In the genomic region with DNA sequence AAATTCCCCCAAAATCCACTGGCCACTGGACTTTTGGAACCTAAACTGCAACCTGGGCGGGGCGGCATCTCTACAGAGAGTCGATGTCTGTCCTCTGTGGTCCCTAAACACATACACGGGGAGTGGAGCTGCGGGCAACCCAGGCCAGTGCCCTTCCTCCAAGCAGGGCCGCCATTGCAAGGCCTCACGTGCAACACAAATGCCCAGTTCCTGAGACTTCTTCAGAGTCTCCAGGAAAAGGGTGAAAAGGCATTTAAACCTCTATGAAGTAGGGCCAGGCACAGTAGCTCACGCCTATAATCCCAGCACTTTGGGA, we compare ENCODE assay signal across 19 cellular contexts. TPM values are rescaled to one million over a fixed set of nuclear protein-coding genes. Genes with fewer than 3 reads are reported as not detected.
"Had no signal": no experiment of that assay in that cellular context is flagged by ENCODE, and none has a peak within 500 bp of the region (broad histone marks: within the 10 kb centered on the region; RNA-seq: fewer than 3 reads in every experiment).

No MANE protein-coding gene starts in this region.

- ATAC-seq: activated naive CD4-positive, alpha-beta T cell treated with anti-CD3 and anti-CD28 coated beads, Interleukin-2, amount 50 U/mL, for 72 hours; activated T-cell treated with anti-CD3 and anti-CD28 coated beads, Interleukin-2, amount 50 U/mL, for 4 hours; left colon; stimulated activated naive CD8-positive, alpha-beta T cell treated with anti-CD3 and anti-CD28 coated beads, Interleukin-15, Interleukin-2, amounts not matched to agents 100 U/mL and 50 U/mL, for 24 hours had no signal

- DNase-seq: activated B cell treated with CpG ODN at 0.5 μM for 24 hours; activated CD4-positive, alpha-beta T cell treated with anti-CD3 and anti-CD28 coated beads for 4 hours; activated CD8-positive, alpha-beta memory T cell treated with anti-CD3 and anti-CD28 coated beads, Interleukin-2, amount 50 U/mL, for 4 hours; activated gamma-delta T cell treated with Interleukin-2 at 50 U/mL for 16 hours; activated T-cell treated with anti-CD3 and anti-CD28 coated beads, Interleukin-2, amount 50 U/mL, for 4 hours; adrenal gland; effector memory CD4-positive, alpha-beta T cell; esophagus squamous epithelium; left colon; nephron progenitor cell; stimulated activated naive CD8-positive, alpha-beta T cell treated with anti-CD3 and anti-CD28 coated beads, Interleukin-15, Interleukin-2, amounts not matched to agents 100 U/mL and 50 U/mL, for 24 hours; substantia nigra; tibial artery had no signal

- H3K36me3 Mint-ChIP-seq: mesothelial cell of epicardium had no signal

- H3K27ac ChIP-seq: adrenal gland, tibial artery had no signal

- H3K9me3 ChIP-seq: adrenal gland, esophagus squamous epithelium, right atrium auricular region, tibial artery had no signal

- H3K4me3 ChIP-seq: adrenal gland, esophagus squamous epithelium, right atrium auricular region, tibial artery had no signal

- H3K27me3 ChIP-seq: adrenal gland, right atrium auricular region had no signal

- H3K4me3 Mint-ChIP-seq: activated B cell treated with CpG ODN at 0.5 μM for 24 hours; activated T-cell treated with anti-CD3 and anti-CD28 coated beads, Interleukin-2, amount 50 U/mL, for 4 hours; mesothelial cell of epicardium; nephron progenitor cell had no signal

- H3K9me3 Mint-ChIP-seq: activated B cell treated with CpG ODN at 0.5 μM for 24 hours; activated naive CD4-positive, alpha-beta T cell treated with anti-CD3 and anti-CD28 coated beads, Interleukin-2, amount 50 U/mL, for 72 hours; activated T-cell treated with anti-CD3 and anti-CD28 coated beads, Interleukin-2, amount 50 U/mL, for 4 hours; mesothelial cell of epicardium; nephron progenitor cell had no signal

- H3K27ac Mint-ChIP-seq: activated B cell treated with CpG ODN at 0.5 μM for 24 hours, mesothelial cell of epicardium, progenitor cell of endocrine pancreas had no signal

- H3K36me3 ChIP-seq: adrenal gland, esophagus squamous epithelium, right atrium auricular region, tibial artery had no signal

RNA-seq across cellular contexts. Expression of a gene that starts 4.9 kb away (rescaled TPM):
- total RNA-seq: chondrocyte, lung microvascular endothelial cell had no signal
